Comparison of ENCODE assay signal across 8 cellular contexts in genomic region chr12:94208433-94208921, GRCh38.
DNase-seq lines count a peak whose midpoint lies in the region; ATAC-seq lines count a peak whose summit lies in the region.

No MANE protein-coding gene starts in this region.

- peak; percentile 21 for ATAC-seq in GM19468 (IDR thresholded peaks at IDR 0.05; ENCODE audit: extremely low read depth, unreplicated experiment)
- peak; percentile 27 for ATAC-seq in HG03571 (IDR thresholded peaks at IDR 0.05; ENCODE audit: unreplicated experiment)

- DNase-seq in CD1c-positive myeloid dendritic cell (ENCODE audit: extremely low spot score) (peak; percentile 6), amniotic epithelial cell (ENCODE audit: low read depth) (peak; percentile 24), cerebellar cortex (ENCODE audit: low spot score) (no peak), NCI-H2171 (lab: John Stamatoyannopoulos, UW) (no peak), NOMO-1 (lab: John Stamatoyannopoulos, UW; ENCODE audit: unreplicated experiment in 2 of 2) (no peak)
- peak; percentile 22 for DNase-seq in stimulated activated CD4-positive, alpha-beta T cell treated with anti-CD3 and anti-CD28 coated beads, Interleukin-12 subunit alpha, Interleukin-12 subunit beta, amount 100 ng/mL, for 4 hours

Comparison
In these comparisons a context has a peak if more than half of its experiments do, and no peak if none do; other contexts are left out.
1. DNase-seq: peak in CD1c-positive myeloid dendritic cell (single experiment), amniotic epithelial cell (single experiment) and stimulated activated CD4-positive, alpha-beta T cell treated with anti-CD3 and anti-CD28 coated beads, Interleukin-12 subunit alpha, Interleukin-12 subunit beta, amount 100 ng/mL, for 4 hours (single experiment); none in cerebellar cortex (single experiment), NCI-H2171 (single experiment) and NOMO-1 (0 of 2).